ENCODE assay signal across 1 cellular context in the genomic region with DNA sequence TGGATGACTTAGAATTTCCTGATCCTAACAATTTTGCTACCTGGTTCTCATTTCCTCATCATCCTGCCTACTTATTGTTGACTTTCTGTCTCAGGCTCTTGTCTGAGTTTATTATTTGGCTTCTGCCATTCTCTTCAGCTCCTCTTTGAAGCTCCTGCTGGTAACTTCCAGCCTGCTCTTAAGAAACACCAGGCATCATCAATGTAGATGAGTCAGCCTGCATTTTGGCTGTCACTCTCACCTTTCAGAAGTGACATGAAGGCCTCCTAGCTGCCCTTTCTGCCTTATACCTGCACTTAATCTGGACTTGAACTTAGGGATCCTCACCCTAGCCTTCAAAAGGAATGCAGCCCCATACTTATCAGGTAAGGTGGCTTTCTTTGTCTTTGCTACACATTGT.
TF ChIP-seq lines count a peak whose summit lies in the region.

No MANE protein-coding gene starts in this region.

TF ChIP-seq in H1, 55 proteins besides CTCF, POLR2A, EP300 and RAD21 (continued from another document):
- TF ChIP-seq, protein P1, sequence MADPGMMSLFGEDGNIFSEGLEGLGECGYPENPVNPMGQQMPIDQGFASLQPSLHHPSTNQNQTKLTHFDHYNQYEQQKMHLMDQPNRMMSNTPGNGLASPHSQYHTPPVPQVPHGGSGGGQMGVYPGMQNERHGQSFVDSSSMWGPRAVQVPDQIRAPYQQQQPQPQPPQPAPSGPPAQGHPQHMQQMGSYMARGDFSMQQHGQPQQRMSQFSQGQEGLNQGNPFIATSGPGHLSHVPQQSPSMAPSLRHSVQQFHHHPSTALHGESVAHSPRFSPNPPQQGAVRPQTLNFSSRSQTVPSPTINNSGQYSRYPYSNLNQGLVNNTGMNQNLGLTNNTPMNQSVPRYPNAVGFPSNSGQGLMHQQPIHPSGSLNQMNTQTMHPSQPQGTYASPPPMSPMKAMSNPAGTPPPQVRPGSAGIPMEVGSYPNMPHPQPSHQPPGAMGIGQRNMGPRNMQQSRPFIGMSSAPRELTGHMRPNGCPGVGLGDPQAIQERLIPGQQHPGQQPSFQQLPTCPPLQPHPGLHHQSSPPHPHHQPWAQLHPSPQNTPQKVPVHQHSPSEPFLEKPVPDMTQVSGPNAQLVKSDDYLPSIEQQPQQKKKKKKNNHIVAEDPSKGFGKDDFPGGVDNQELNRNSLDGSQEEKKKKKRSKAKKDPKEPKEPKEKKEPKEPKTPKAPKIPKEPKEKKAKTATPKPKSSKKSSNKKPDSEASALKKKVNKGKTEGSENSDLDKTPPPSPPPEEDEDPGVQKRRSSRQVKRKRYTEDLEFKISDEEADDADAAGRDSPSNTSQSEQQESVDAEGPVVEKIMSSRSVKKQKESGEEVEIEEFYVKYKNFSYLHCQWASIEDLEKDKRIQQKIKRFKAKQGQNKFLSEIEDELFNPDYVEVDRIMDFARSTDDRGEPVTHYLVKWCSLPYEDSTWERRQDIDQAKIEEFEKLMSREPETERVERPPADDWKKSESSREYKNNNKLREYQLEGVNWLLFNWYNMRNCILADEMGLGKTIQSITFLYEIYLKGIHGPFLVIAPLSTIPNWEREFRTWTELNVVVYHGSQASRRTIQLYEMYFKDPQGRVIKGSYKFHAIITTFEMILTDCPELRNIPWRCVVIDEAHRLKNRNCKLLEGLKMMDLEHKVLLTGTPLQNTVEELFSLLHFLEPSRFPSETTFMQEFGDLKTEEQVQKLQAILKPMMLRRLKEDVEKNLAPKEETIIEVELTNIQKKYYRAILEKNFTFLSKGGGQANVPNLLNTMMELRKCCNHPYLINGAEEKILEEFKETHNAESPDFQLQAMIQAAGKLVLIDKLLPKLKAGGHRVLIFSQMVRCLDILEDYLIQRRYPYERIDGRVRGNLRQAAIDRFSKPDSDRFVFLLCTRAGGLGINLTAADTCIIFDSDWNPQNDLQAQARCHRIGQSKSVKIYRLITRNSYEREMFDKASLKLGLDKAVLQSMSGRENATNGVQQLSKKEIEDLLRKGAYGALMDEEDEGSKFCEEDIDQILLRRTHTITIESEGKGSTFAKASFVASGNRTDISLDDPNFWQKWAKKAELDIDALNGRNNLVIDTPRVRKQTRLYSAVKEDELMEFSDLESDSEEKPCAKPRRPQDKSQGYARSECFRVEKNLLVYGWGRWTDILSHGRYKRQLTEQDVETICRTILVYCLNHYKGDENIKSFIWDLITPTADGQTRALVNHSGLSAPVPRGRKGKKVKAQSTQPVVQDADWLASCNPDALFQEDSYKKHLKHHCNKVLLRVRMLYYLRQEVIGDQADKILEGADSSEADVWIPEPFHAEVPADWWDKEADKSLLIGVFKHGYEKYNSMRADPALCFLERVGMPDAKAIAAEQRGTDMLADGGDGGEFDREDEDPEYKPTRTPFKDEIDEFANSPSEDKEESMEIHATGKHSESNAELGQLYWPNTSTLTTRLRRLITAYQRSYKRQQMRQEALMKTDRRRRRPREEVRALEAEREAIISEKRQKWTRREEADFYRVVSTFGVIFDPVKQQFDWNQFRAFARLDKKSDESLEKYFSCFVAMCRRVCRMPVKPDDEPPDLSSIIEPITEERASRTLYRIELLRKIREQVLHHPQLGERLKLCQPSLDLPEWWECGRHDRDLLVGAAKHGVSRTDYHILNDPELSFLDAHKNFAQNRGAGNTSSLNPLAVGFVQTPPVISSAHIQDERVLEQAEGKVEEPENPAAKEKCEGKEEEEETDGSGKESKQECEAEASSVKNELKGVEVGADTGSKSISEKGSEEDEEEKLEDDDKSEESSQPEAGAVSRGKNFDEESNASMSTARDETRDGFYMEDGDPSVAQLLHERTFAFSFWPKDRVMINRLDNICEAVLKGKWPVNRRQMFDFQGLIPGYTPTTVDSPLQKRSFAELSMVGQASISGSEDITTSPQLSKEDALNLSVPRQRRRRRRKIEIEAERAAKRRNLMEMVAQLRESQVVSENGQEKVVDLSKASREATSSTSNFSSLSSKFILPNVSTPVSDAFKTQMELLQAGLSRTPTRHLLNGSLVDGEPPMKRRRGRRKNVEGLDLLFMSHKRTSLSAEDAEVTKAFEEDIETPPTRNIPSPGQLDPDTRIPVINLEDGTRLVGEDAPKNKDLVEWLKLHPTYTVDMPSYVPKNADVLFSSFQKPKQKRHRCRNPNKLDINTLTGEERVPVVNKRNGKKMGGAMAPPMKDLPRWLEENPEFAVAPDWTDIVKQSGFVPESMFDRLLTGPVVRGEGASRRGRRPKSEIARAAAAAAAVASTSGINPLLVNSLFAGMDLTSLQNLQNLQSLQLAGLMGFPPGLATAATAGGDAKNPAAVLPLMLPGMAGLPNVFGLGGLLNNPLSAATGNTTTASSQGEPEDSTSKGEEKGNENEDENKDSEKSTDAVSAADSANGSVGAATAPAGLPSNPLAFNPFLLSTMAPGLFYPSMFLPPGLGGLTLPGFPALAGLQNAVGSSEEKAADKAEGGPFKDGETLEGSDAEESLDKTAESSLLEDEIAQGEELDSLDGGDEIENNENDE (IDR thresholded peaks at IDR 0.05; ENCODE audit: insufficient replicate concordance, low read length) = no peak
